ENCODE assay signal across 8 cellular contexts in genomic region chr10:22228167-22228938, GRCh38. TPM values are rescaled to one million over a fixed set of nuclear protein-coding genes. Genes with fewer than 3 reads are reported as not detected.
A peak's percentile ranks its signal among the peaks of the same experiment; 100 is the strongest.
DNase-seq lines count a peak whose midpoint lies in the region; ATAC-seq and TF ChIP-seq lines count a peak whose summit lies in the region.

No MANE protein-coding gene starts in this region.

- H3K9me2 ChIP-seq in MM.1S (replicated peaks; ENCODE audit: insufficient read depth, low read length) = no peaks in the 10 kb centered on the region

- H3K9ac ChIP-seq in MM.1S (ENCODE audit: low read length) = peak overlapping the region; percentile 69; the same call in 1 of the 2 replicates

- peaks cover 19% of the 10 kb centered on the region for H3F3A ChIP-seq in MM.1S (ENCODE audit: insufficient read depth, low read length)

- peak overlapping the region; percentile 75 for H3K4me3 ChIP-seq in BJ (ENCODE audit: low read depth, low read length)
- H3K4me3 ChIP-seq in MM.1S (ENCODE audit: low read length) = peak overlapping the region; percentile 52

- no peaks in the 10 kb centered on the region for H3K36me3 Mint-ChIP-seq in dendritic cell treated with granulocyte-macrophage colony-stimulating factor and Interleukin-4, amounts not matched to agents 40 ng/mL and 50 ng/mL, for 4 days (ENCODE audit: low read depth)
- H3K36me3 Mint-ChIP-seq in natural killer cell treated with Interleukin-12 subunit alpha and Interleukin-12 subunit beta and Interleukin-15 and Interleukin-18, amount 100 ng/mL, for 72 hours = no peaks in the 10 kb centered on the region

- POLR2A ChIA-PET in BJ (lab: Charles Lee) = no interaction called here

- peak overlapping the region; percentile 55 for H3K4me2 ChIP-seq in MM.1S (ENCODE audit: low read depth, low read length)

- peaks cover 10% of the 10 kb centered on the region for H3K4me1 ChIP-seq in MM.1S (ENCODE audit: low read length)

- peak overlapping the region; percentile 76 for H3K4me3 Mint-ChIP-seq in dendritic cell treated with granulocyte-macrophage colony-stimulating factor and Interleukin-4, amounts not matched to agents 40 ng/mL and 50 ng/mL, for 4 days
- H3K4me3 Mint-ChIP-seq in natural killer cell treated with Interleukin-12 subunit alpha and Interleukin-12 subunit beta and Interleukin-15 and Interleukin-18, amount 100 ng/mL, for 72 hours = peak overlapping the region; percentile 87

- H4K20me1 ChIP-seq in MM.1S (ENCODE audit: insufficient read depth, low read length) = no peaks in the 10 kb centered on the region

- no peaks in the 10 kb centered on the region for H3K79me2 ChIP-seq in MM.1S (ENCODE audit: low read length)

- peak overlapping the region; percentile 68; the same call in 1 of the 2 replicates for H3K27ac ChIP-seq in MM.1S (ENCODE audit: low read length)

- H3K27me3 ChIP-seq in BJ (ENCODE audit: control insufficient read depth, insufficient read depth, low read length) (0 out of 2 replicates have a peak, but pooled peaks cover 3% of the 10 kb centered on the region), MM.1S (replicated peaks; ENCODE audit: insufficient read depth, low read length) (no peaks in the 10 kb centered on the region)

- no peaks in the 10 kb centered on the region for H3K36me3 ChIP-seq in BJ (ENCODE audit: control insufficient read depth, insufficient read depth, low read length)
- H3K36me3 ChIP-seq in MM.1S (replicated peaks; ENCODE audit: insufficient read depth, low read length) = no peaks in the 10 kb centered on the region

- TF ChIP-seq CTCF in BJ (IDR thresholded peaks at IDR 0.05; ENCODE audit: insufficient read depth, low read depth, low read length) = no peak
- no peak for TF ChIP-seq CTCF in MM.1S (IDR thresholded peaks at IDR 0.05; ENCODE audit: low read length)

- peaks cover 2% of the 10 kb centered on the region for H3K27me3 Mint-ChIP-seq in dendritic cell treated with granulocyte-macrophage colony-stimulating factor and Interleukin-4, amounts not matched to agents 40 ng/mL and 50 ng/mL, for 4 days
- H3K27me3 Mint-ChIP-seq in natural killer cell treated with Interleukin-12 subunit alpha and Interleukin-12 subunit beta and Interleukin-15 and Interleukin-18, amount 100 ng/mL, for 72 hours = peaks cover 12 to 28% of the 10 kb centered on the region in 2 donors

- peak overlapping the region; percentile 54; the same call in 1 of the 2 replicates for H2AFZ ChIP-seq in MM.1S (ENCODE audit: low read length)

- no peaks in the 10 kb centered on the region for H3K9me3 Mint-ChIP-seq in dendritic cell treated with granulocyte-macrophage colony-stimulating factor and Interleukin-4, amounts not matched to agents 40 ng/mL and 50 ng/mL, for 4 days
- no peaks in the 10 kb centered on the region for H3K9me3 Mint-ChIP-seq in natural killer cell treated with Interleukin-12 subunit alpha and Interleukin-12 subunit beta and Interleukin-15 and Interleukin-18, amount 100 ng/mL, for 72 hours

- DNase-seq in BJ (ENCODE audit: low read depth) (no peak), MM.1S (no peak), inferior parietal cortex (ENCODE audit: extremely low spot score) (no peak)
- no peak for DNase-seq in natural killer cell treated with Interleukin-12 subunit alpha and Interleukin-12 subunit beta and Interleukin-15 and Interleukin-18, amount 100 ng/mL, for 72 hours (ENCODE audit: low spot score)

- H3K27ac Mint-ChIP-seq in dendritic cell treated with granulocyte-macrophage colony-stimulating factor and Interleukin-4, amounts not matched to agents 40 ng/mL and 50 ng/mL, for 4 days = peak overlapping the region; percentile 86
- peak overlapping the region in 1 of 2 donors; percentile 94 for H3K27ac Mint-ChIP-seq in natural killer cell treated with Interleukin-12 subunit alpha and Interleukin-12 subunit beta and Interleukin-15 and Interleukin-18, amount 100 ng/mL, for 72 hours

- CTCF ChIA-PET in BJ (lab: Yijun Ruan, JAX) = no interaction called here

- no peaks in the 10 kb centered on the region for H3K9me3 ChIP-seq in MM.1S (replicated peaks; ENCODE audit: insufficient read depth, low read length)

- intact Hi-C loops in dendritic cell treated with granulocyte-macrophage colony-stimulating factor and Interleukin-4, amounts not matched to agents 40 ng/mL and 50 ng/mL, for 4 days (cut with micrococcal nuclease) = loop anchor here (2.0 to 5.0 kb wide), 2 partner anchors 92 to 209 kb away; partner anchors contain the start of gene BMI1

- no peak for ATAC-seq in natural killer cell treated with Interleukin-12 subunit alpha and Interleukin-12 subunit beta and Interleukin-15 and Interleukin-18, amount 100 ng/mL, for 72 hours
- ATAC-seq in HG03135 (IDR thresholded peaks at IDR 0.05; ENCODE audit: unreplicated experiment) = no peak
- no peak for ATAC-seq in GM21367 (IDR thresholded peaks at IDR 0.05; ENCODE audit: unreplicated experiment)
- ATAC-seq in GM21515 (IDR thresholded peaks at IDR 0.05; ENCODE audit: unreplicated experiment) = no peak

- peaks cover 10% of the 10 kb centered on the region for H3K4me1 Mint-ChIP-seq in dendritic cell treated with granulocyte-macrophage colony-stimulating factor and Interleukin-4, amounts not matched to agents 40 ng/mL and 50 ng/mL, for 4 days (ENCODE audit: low read depth)
- peaks cover 16 to 19% of the 10 kb centered on the region in 2 donors for H3K4me1 Mint-ChIP-seq in natural killer cell treated with Interleukin-12 subunit alpha and Interleukin-12 subunit beta and Interleukin-15 and Interleukin-18, amount 100 ng/mL, for 72 hours (ENCODE audit: low read depth in 2 of 2)

RNA-seq across cellular contexts. Expression of gene EBLN1, which starts 10.5 kb away (rescaled TPM):
- not detected in 2 replicates for polyA plus RNA-seq in BJ (2011; rRNA removed)
- polyA minus RNA-seq in BJ (2011; rRNA and poly(A)+ RNA removed) = not detected in 2 replicates
- not detected for total RNA-seq in natural killer cell treated with Interleukin-12 subunit alpha and Interleukin-12 subunit beta and Interleukin-15 and Interleukin-18, amount 100 ng/mL, for 72 hours
